In genomic region chr3:184314363-184314699, GRCh38 we compare ENCODE assay signal across 8 cellular contexts. TPM values are rescaled to one million over a fixed set of nuclear protein-coding genes. Genes with fewer than 3 reads are reported as not detected.
DNase-seq lines count a peak whose midpoint lies in the region; ATAC-seq, FAIRE-seq and TF ChIP-seq lines count a peak whose summit lies in the region.

Gene EIF4G1, plus strand, starts transcription at chr3:184314606. Its CDS starts 1,191 bp downstream, at chr3:184315797.

- peak within 1 kb of the TSS; percentile 85 to 87 for H3K9ac ChIP-seq in kidney (ENCODE audit: low read length in 2 of 2)

- ATAC-seq in GM19043 (IDR thresholded peaks at IDR 0.05; ENCODE audit: low read depth, unreplicated experiment) = peak; percentile 85
- peak; percentile 88 for ATAC-seq in HG03354 (IDR thresholded peaks at IDR 0.05; ENCODE audit: poor library complexity, severe bottlenecking, unreplicated experiment)

- peaks cover 5 to 10% of the 10 kb centered on the region in 2 donors for H3K36me3 ChIP-seq in kidney (ENCODE audit: control insufficient read depth in 1 of 2, insufficient read depth in 2 of 2, low read length in 2 of 2)

- peak within 1 kb of the TSS; percentile 79 to 90 for H3K4me3 ChIP-seq in kidney (ENCODE audit: low read length in 2 of 2)

- no peaks in the 10 kb centered on the region for H3K9me3 ChIP-seq in kidney (ENCODE audit: control insufficient read depth in 1 of 2, low read length in 2 of 2)

- DNase-seq in AG09319 (ENCODE audit: extremely low read depth, low read depth) = peak; percentile 86
- DNase-seq in NCI-H446 treated with DMSO at 0.1 percent for 48 hours (lab: John Stamatoyannopoulos, UW) = peak; percentile 92
- peak; percentile 94 for DNase-seq in activated CD4-positive, CD25-positive, alpha-beta regulatory T cell treated with anti-CD3 and anti-CD28 coated beads, Interleukin-2, amount 50 U/mL, for 72 hours
- peak; percentile 90 for DNase-seq in cerebellar cortex (ENCODE audit: low spot score)
- peak; percentile 99 for DNase-seq in kidney
- DNase-seq in stimulated activated CD4-positive, alpha-beta T cell treated with anti-CD3 and anti-CD28 coated beads, Interleukin-15, amount 100 ng/mL, for 24 hours = peak; percentile 95

- H3K27ac ChIP-seq in kidney (ENCODE audit: low read depth in 2 of 2, low read length in 2 of 2) = peak within 1 kb of the TSS; percentile 90 to 94

- TF ChIP-seq CTCF in AG09319 (IDR thresholded peaks at IDR 0.05; ENCODE audit: low read depth, low read length) = no peak
- TF ChIP-seq CTCF in kidney (IDR thresholded peaks at IDR 0.05; ENCODE audit: borderline replicate concordance, extremely low read depth, insufficient read depth) = no peak

- peaks cover 19 to 24% of the 10 kb centered on the region in 2 donors for H3K4me1 ChIP-seq in kidney (ENCODE audit: control insufficient read depth in 1 of 2, insufficient read depth in 1 of 2, low read depth in 1 of 2, low read length in 2 of 2)

- intact Hi-C loops in kidney (cut with DNase I) = no loop called here

- no peak for FAIRE-seq in kidney (lab: Jason Lieb, UNC)

RNA-seq across cellular contexts. Expression of gene EIF4G1, which starts in this region (rescaled TPM):
- total RNA-seq in kidney = 327 TPM
- 118 TPM for polyA plus RNA-seq in kidney (ENCODE audit: insufficient read depth, low read depth, low replicate concordance)

Comparison
In these comparisons a context has a peak if more than half of its experiments do, and no peak if none do; other contexts are left out.
1. Peak in every context shown above with its lines: DNase-seq, ATAC-seq, H3K4me3 ChIP-seq and H3K27ac ChIP-seq.